Comparison of ENCODE assay signal across 25 cellular contexts in the genomic region with DNA sequence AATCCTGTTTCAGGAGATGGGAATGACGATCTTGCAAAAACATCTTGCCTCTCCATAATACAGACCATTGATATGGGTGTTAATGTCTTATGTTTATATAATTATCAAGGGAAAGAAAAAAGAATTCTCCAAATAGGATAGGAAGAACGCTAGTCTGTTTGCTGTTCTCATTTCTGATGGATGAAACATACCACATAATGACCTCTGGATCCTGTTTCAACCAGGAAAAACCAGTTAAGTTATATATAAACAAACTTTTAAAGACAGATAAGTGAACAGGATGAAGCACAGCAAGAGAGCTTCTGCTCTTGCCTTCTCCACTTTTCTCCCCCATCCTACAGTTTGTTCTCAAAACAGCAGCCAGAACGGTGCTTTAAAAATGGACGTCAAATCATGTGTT. TPM values are rescaled to one million over a fixed set of nuclear protein-coding genes. Genes with fewer than 3 reads are reported as not detected.
A peak's percentile ranks its signal among the peaks of the same experiment; 100 is the strongest.
DNase-seq lines count a peak whose midpoint lies in the region; ATAC-seq and TF ChIP-seq lines count a peak whose summit lies in the region.
"Had no signal": no experiment of that assay in that cellular context is flagged by ENCODE, and none has a peak within 500 bp of the region (broad histone marks: within the 10 kb centered on the region; RNA-seq: fewer than 3 reads in every experiment).

No MANE protein-coding gene starts in this region.

- peaks cover 15% of the 10 kb centered on the region for H3K36me3 ChIP-seq in osteoblast (ENCODE audit: insufficient read depth, low read length)
- H3K36me3 ChIP-seq: pancreas had no signal

- H3K9me3 ChIP-seq in osteoblast (ENCODE audit: low read depth, low read length), result no peaks in the 10 kb centered on the region
- H3K9me3 ChIP-seq: pancreas had no signal

- DNase-seq in EH (ENCODE audit: low read depth) (peak; percentile 80), fibroblast of peridontal ligament (ENCODE audit: extremely low read depth) (peak; percentile 65), renal cortical epithelial cell (ENCODE audit: low read depth) (peak; percentile 23), osteoblast (ENCODE audit: insufficient read length, low spot score, missing footprints) (no peak), SW480 (ENCODE audit: low spot score) (no peak), iPS-NIHi11 (ENCODE audit: low spot score) (no peak)
- DNase-seq: activated CD4-positive, CD25-positive, alpha-beta regulatory T cell; activated CD8-positive, alpha-beta T cell treated with anti-CD3 and anti-CD28 coated beads for 36 hours; activated naive CD4-positive, alpha-beta T cell; activated T-cell treated with anti-CD3 and anti-CD28 coated beads, Interleukin-2, amount 50 U/mL, for 24 hours; CD4-positive, alpha-beta memory T cell; DMS79; H9; Kasumi-1; kidney glomerular epithelial cell; naive thymus-derived CD4-positive, alpha-beta T cell; NCI-H446 treated with DMSO at 0.1 percent for 48 hours; NK-92 treated with Interleukin-12 subunit alpha and Interleukin-12 subunit beta, amount 100 ng/mL, for 24 hours; pancreas; stimulated activated CD4-positive, alpha-beta T cell treated with anti-CD3 and anti-CD28 coated beads, Interleukin-1b, Interleukin-23, amount 100 ng/mL, for 48 hours; stimulated activated naive CD4-positive, alpha-beta T cell had no signal

- H3K27me3 ChIP-seq in osteoblast (ENCODE audit: insufficient read depth, low read length), result no peaks in the 10 kb centered on the region
- H3K27me3 ChIP-seq: pancreas had no signal

- TF ChIP-seq CTCF in VCaP (conservative IDR thresholded peaks at IDR 0.05) (no peak), osteoblast (IDR thresholded peaks at IDR 0.05; ENCODE audit: extremely low read depth, low read depth, low read length) (no peak)

- ATAC-seq in HG03196 (IDR thresholded peaks at IDR 0.05; ENCODE audit: unreplicated experiment), result no peak
- ATAC-seq: activated CD8-positive, alpha-beta T cell treated with anti-CD3 and anti-CD28 coated beads for 36 hours; naive thymus-derived CD4-positive, alpha-beta T cell; pancreas; sciatic nerve; SK-N-SH treated with all-trans-retinoic acid at 6 μM for 48 hours had no signal

- H3K4me1 ChIP-seq in osteoblast (ENCODE audit: insufficient read depth, low read length), result peaks cover 6% of the 10 kb centered on the region
- H3K4me1 ChIP-seq: pancreas had no signal

- no peak overlapping the region for H3K4me2 ChIP-seq in osteoblast (ENCODE audit: insufficient read depth, low read length)

- no peaks in the 10 kb centered on the region for H4K20me1 ChIP-seq in osteoblast (ENCODE audit: insufficient read depth, low read length)

- H3K27ac ChIP-seq in VCaP (peak overlapping the region; percentile 96), osteoblast (ENCODE audit: low read depth, low read length) (no peak overlapping the region)
- H3K27ac ChIP-seq: pancreas had no signal

- H2AFZ ChIP-seq in osteoblast (ENCODE audit: low read length), result no peak overlapping the region

- no peak overlapping the region for H3K4me3 ChIP-seq in osteoblast (ENCODE audit: insufficient read depth, low read length)
- H3K4me3 ChIP-seq: pancreas had no signal

- H3K79me2 ChIP-seq in osteoblast (ENCODE audit: insufficient read depth, low read length), result no peaks in the 10 kb centered on the region

RNA-seq across cellular contexts. Expression of a gene that starts 27.8 kb away (rescaled TPM):
- 17.2 and 23.7 TPM in 2 replicates for total RNA-seq in renal cortical epithelial cell
- total RNA-seq in osteoblast, result 23.0 and 23.5 TPM in 2 replicates

RNA-seq across cellular contexts. Expression of a gene that starts 28.0 kb away (rescaled TPM):
- total RNA-seq in renal cortical epithelial cell (2.3 and 7.5 TPM in 2 replicates), osteoblast (5.1 and 5.6 TPM in 2 replicates)

RNA-seq across cellular contexts. Expression of a gene that starts 41.2 kb away (rescaled TPM):
- 8.9 and 14.3 TPM in 2 replicates for total RNA-seq in renal cortical epithelial cell
- total RNA-seq in osteoblast, result 10.1 and 12.7 TPM in 2 replicates

RNA-seq across cellular contexts. Expression of a gene that starts 41.3 kb away (rescaled TPM):
- total RNA-seq in renal cortical epithelial cell (13.9 and 15.8 TPM in 2 replicates), osteoblast (14.1 and 15.9 TPM in 2 replicates)

Comparison
In these comparisons a context has a peak if more than half of its experiments do, and no peak if none do; other contexts are left out.
1. DNase-seq: peak in EH (single experiment), fibroblast of peridontal ligament (single experiment) and renal cortical epithelial cell (single experiment); none in osteoblast (single experiment), SW480 (single experiment) and iPS-NIHi11 (single experiment).